Comparison of ENCODE assay signal across 8 cellular contexts in genomic region chr6:137927777-137928218, GRCh38.
DNase-seq lines count a peak whose midpoint lies in the region; ATAC-seq and TF ChIP-seq lines count a peak whose summit lies in the region.

No MANE protein-coding gene starts in this region.

- H3K9me3 ChIP-seq in SU-DHL-6 (ENCODE audit: insufficient read depth, low read length) (no peaks in the 10 kb centered on the region), tibial artery (no peaks in the 10 kb centered on the region), esophagus muscularis mucosa (no peaks in the 10 kb centered on the region)

- H3K36me3 ChIP-seq in SU-DHL-6 (ENCODE audit: low read length), result no peaks in the 10 kb centered on the region
- no peaks in the 10 kb centered on the region for H3K36me3 ChIP-seq in tibial artery
- H3K36me3 ChIP-seq in esophagus muscularis mucosa, result no peaks in the 10 kb centered on the region

- H3K27ac ChIP-seq in SU-DHL-6 (ENCODE audit: low read depth, low read length) (no peak overlapping the region), tibial artery (no peak overlapping the region), esophagus muscularis mucosa (replicated peaks in 1 of 4) (no peak overlapping the region)

- DNase-seq in NCI-H345 (lab: John Stamatoyannopoulos, UW), result peak; percentile 9
- DNase-seq in NCI-H345 treated with DMSO at 0.1 percent for 48 hours (lab: John Stamatoyannopoulos, UW; ENCODE audit: unreplicated experiment), result no peak
- peak; percentile 64 to 85 for DNase-seq in activated naive CD4-positive, alpha-beta T cell treated with anti-CD3 and anti-CD28 coated beads, Interleukin-2, amount 50 U/mL, for 72 hours (ENCODE audit: low spot score in 2 of 2)
- DNase-seq in stimulated activated CD4-positive, alpha-beta T cell treated with anti-CD3 and anti-CD28 coated beads, Interleukin-12 subunit alpha, Interleukin-12 subunit beta, amount 100 ng/mL, for 48 hours (ENCODE audit: low read depth in 2 of 3, low spot score in 1 of 3), result peak; percentile 66 to 72 (median 70)
- no peak for DNase-seq in tibial artery
- no peak for DNase-seq in esophagus muscularis mucosa (ENCODE audit: extremely low spot score)

- H2AFZ ChIP-seq in SU-DHL-6 (ENCODE audit: low read depth, low read length, severe bottlenecking), result no peak overlapping the region

- no peaks in the 10 kb centered on the region for H3F3A ChIP-seq in SU-DHL-6 (ENCODE audit: insufficient read depth)

- no peaks in the 10 kb centered on the region for H4K20me1 ChIP-seq in SU-DHL-6 (ENCODE audit: low read depth, low read length)

- no peak for TF ChIP-seq EP300 in esophagus muscularis mucosa (IDR thresholded peaks at IDR 0.05)

- H3K4me1 ChIP-seq in tibial artery (peaks cover 0 to 33% (median 18%) of the 10 kb centered on the region in 4 donors), esophagus muscularis mucosa (peaks cover 0 to 27% (median 15%) of the 10 kb centered on the region in 4 donors)

- H3K27me3 ChIP-seq in SU-DHL-6 (ENCODE audit: low read length), result no peaks in the 10 kb centered on the region
- H3K27me3 ChIP-seq in tibial artery, result no peaks in the 10 kb centered on the region
- H3K27me3 ChIP-seq in esophagus muscularis mucosa, result no peaks in the 10 kb centered on the region

- H3K4me3 ChIP-seq in SU-DHL-6 (ENCODE audit: insufficient read depth, low read length, poor library complexity, severe bottlenecking), result no peak overlapping the region
- H3K4me3 ChIP-seq in tibial artery, result no peak overlapping the region
- H3K4me3 ChIP-seq in esophagus muscularis mucosa, result peak overlapping the region in 1 of 4 donors; percentile 10

- H3K27ac Mint-ChIP-seq in activated naive CD4-positive, alpha-beta T cell treated with anti-CD3 and anti-CD28 coated beads, Interleukin-2, amount 50 U/mL, for 72 hours, result peak overlapping the region; percentile 77 to 95

- peak overlapping the region; percentile 32 for H3K4me2 ChIP-seq in SU-DHL-6 (ENCODE audit: low read depth, low read length, poor library complexity, severe bottlenecking)

- WGBS in esophagus muscularis mucosa, result 22% methylated on average over 8 of the region's 8 CpGs

- no peaks in the 10 kb centered on the region for H3K36me3 Mint-ChIP-seq in activated naive CD4-positive, alpha-beta T cell treated with anti-CD3 and anti-CD28 coated beads, Interleukin-2, amount 50 U/mL, for 72 hours

- ATAC-seq in HG03064 (IDR thresholded peaks at IDR 0.05; ENCODE audit: low read depth, unreplicated experiment), result peak; percentile 85
- ATAC-seq in activated naive CD4-positive, alpha-beta T cell treated with anti-CD3 and anti-CD28 coated beads, Interleukin-2, amount 50 U/mL, for 72 hours, result peak; percentile 98 to 100

- TF ChIP-seq CTCF in SU-DHL-6 (IDR thresholded peaks at IDR 0.05; ENCODE audit: insufficient read depth, low read length, poor library complexity, severe bottlenecking), result no peak
- TF ChIP-seq CTCF in tibial artery (IDR thresholded peaks at IDR 0.05), result no peak
- TF ChIP-seq CTCF in esophagus muscularis mucosa (IDR thresholded peaks at IDR 0.05), result no peak

- H3K79me2 ChIP-seq in SU-DHL-6 (ENCODE audit: insufficient read depth, low read length), result no peaks in the 10 kb centered on the region

- no peak overlapping the region for H3K9ac ChIP-seq in SU-DHL-6 (ENCODE audit: low read length)

- no peaks in the 10 kb centered on the region for H3K9me3 Mint-ChIP-seq in activated naive CD4-positive, alpha-beta T cell treated with anti-CD3 and anti-CD28 coated beads, Interleukin-2, amount 50 U/mL, for 72 hours

- intact Hi-C loops in tibial artery (cut with DNase I; ENCODE audit: low total_unique reads) (no loop called here), esophagus muscularis mucosa (cut with DNase I) (no loop called here)

- H3K9me2 ChIP-seq in SU-DHL-6 (replicated peaks; ENCODE audit: insufficient read depth, low read length), result no peaks in the 10 kb centered on the region

- TF ChIP-seq POLR2A in esophagus muscularis mucosa (IDR thresholded peaks at IDR 0.05; ENCODE audit: low read depth), result no peak

Comparison
In these comparisons a context has a peak if more than half of its experiments do, and no peak if none do; other contexts are left out.
1. DNase-seq: peak in NCI-H345 (single experiment), activated naive CD4-positive, alpha-beta T cell treated with anti-CD3 and anti-CD28 coated beads, Interleukin-2, amount 50 U/mL, for 72 hours (2 of 2) and stimulated activated CD4-positive, alpha-beta T cell treated with anti-CD3 and anti-CD28 coated beads, Interleukin-12 subunit alpha, Interleukin-12 subunit beta, amount 100 ng/mL, for 48 hours (3 of 3); none in NCI-H345 treated with DMSO at 0.1 percent for 48 hours (single experiment), tibial artery (0 of 2) and esophagus muscularis mucosa (single experiment).